ENCODE assay signal across 10 cellular contexts in genomic region chr1:108590436-108590835, GRCh38. TPM values are rescaled to one million over a fixed set of nuclear protein-coding genes. Genes with fewer than 3 reads are reported as not detected.
DNase-seq lines count a peak whose midpoint lies in the region; ATAC-seq and TF ChIP-seq lines count a peak whose summit lies in the region.
"Had no signal": no experiment of that assay in that cellular context is flagged by ENCODE, and none has a peak within 500 bp of the region (broad histone marks: within the 10 kb centered on the region; RNA-seq: fewer than 3 reads in every experiment).

No MANE protein-coding gene starts in this region.

- TF ChIP-seq CTCF in PC-3 (conservative IDR thresholded peaks at IDR 0.05; ENCODE audit: low read depth, low read length) (no peak), endothelial cell (IDR thresholded peaks at IDR 0.05; ENCODE audit: unreplicated experiment) (no peak)

- peaks cover 23% of the 10 kb centered on the region for H3K4me1 Mint-ChIP-seq in endothelial cell (ENCODE audit: unreplicated experiment)
- H3K4me1 Mint-ChIP-seq in stimulated activated naive B cell treated with anti-CD40 and anti-IgM and Interleukin-4, amounts not matched to agents 10 μg/mL and 1 μg/mL and 100 μg/mL, for 72 hours = peaks cover 35 to 81% of the 10 kb centered on the region in 2 donors

- H3K36me3 ChIP-seq in ACC112 (ENCODE audit: insufficient read depth, low read length) = no peaks in the 10 kb centered on the region
- no peaks in the 10 kb centered on the region for H3K36me3 ChIP-seq in PC-3 (ENCODE audit: low read depth, low read length)
- H3K36me3 ChIP-seq in muscle layer of duodenum (ENCODE audit: control insufficient read depth in 1 of 2, insufficient read depth in 2 of 2, low read length in 2 of 2) = no peaks in the 10 kb centered on the region

- H3F3A ChIP-seq in PC-3 (ENCODE audit: low read length, unreplicated experiment) = no peaks in the 10 kb centered on the region

- H3K27me3 ChIP-seq in ACC112 (ENCODE audit: insufficient read depth, low read length) (no peaks in the 10 kb centered on the region), PC-3 (ENCODE audit: low read length) (no peaks in the 10 kb centered on the region), muscle layer of duodenum (ENCODE audit: low read depth, low read length) (no peaks in the 10 kb centered on the region)

- H3K9me2 ChIP-seq in PC-3 (replicated peaks; ENCODE audit: low read length) = no peaks in the 10 kb centered on the region

- H3K4me1 ChIP-seq in ACC112 (ENCODE audit: control insufficient read depth, insufficient read depth, low read length, unreplicated experiment) = peaks cover 45% of the 10 kb centered on the region
- peaks cover 29% of the 10 kb centered on the region for H3K4me1 ChIP-seq in PC-3 (ENCODE audit: insufficient read depth, low read length)
- H3K4me1 ChIP-seq in muscle layer of duodenum (ENCODE audit: control insufficient read depth in 1 of 2, insufficient read depth in 2 of 2, low read length in 2 of 2) = peaks cover 9 to 16% of the 10 kb centered on the region in 2 donors

- H3K4me3 ChIP-seq in ACC112 (ENCODE audit: low read depth, low read length) (peak overlapping the region; percentile 46), PC-3 (ENCODE audit: low read length) (no peak overlapping the region), muscle layer of duodenum (ENCODE audit: low read depth in 1 of 2, low read length in 2 of 2) (no peak overlapping the region)

- H3K9me3 ChIP-seq in PC-3 (ENCODE audit: low read length) (no peaks in the 10 kb centered on the region), muscle layer of duodenum (ENCODE audit: control insufficient read depth in 1 of 2, low read length in 2 of 2) (no peaks in the 10 kb centered on the region)

- H3K27me3 Mint-ChIP-seq in endothelial cell (ENCODE audit: unreplicated experiment) = no peaks in the 10 kb centered on the region
- H3K27me3 Mint-ChIP-seq in stimulated activated naive B cell treated with anti-CD40 and anti-IgM and Interleukin-4, amounts not matched to agents 10 μg/mL and 1 μg/mL and 100 μg/mL, for 72 hours = no peaks in the 10 kb centered on the region

- no peaks in the 10 kb centered on the region for H3K9me3 Mint-ChIP-seq in endothelial cell (ENCODE audit: unreplicated experiment)
- H3K9me3 Mint-ChIP-seq in stimulated activated naive B cell treated with anti-CD40 and anti-IgM and Interleukin-4, amounts not matched to agents 10 μg/mL and 1 μg/mL and 100 μg/mL, for 72 hours = no peaks in the 10 kb centered on the region
- H3K9me3 Mint-ChIP-seq: neural crest cell had no signal

- DNase-seq in PC-3 = no peak
- no peak for DNase-seq in endothelial cell (ENCODE audit: low spot score)
- DNase-seq in stimulated activated naive B cell treated with anti-CD40 and anti-IgM and Interleukin-4, amounts not matched to agents 10 μg/mL and 1 μg/mL and 100 μg/mL, for 72 hours = no peak
- no peak for DNase-seq in GF-D8 (lab: John Stamatoyannopoulos, UW)
- DNase-seq in activated CD4-positive, alpha-beta T cell treated with anti-CD3 and anti-CD28 coated beads for 48 hours = no peak
- DNase-seq: MM.1S had no signal

- no peak for ATAC-seq in PC-3
- no peak for ATAC-seq in stimulated activated naive B cell treated with anti-CD40 and anti-IgM and Interleukin-4, amounts not matched to agents 10 μg/mL and 1 μg/mL and 100 μg/mL, for 72 hours (replicated peaks)
- no peak for ATAC-seq in HG02981 (IDR thresholded peaks at IDR 0.05; ENCODE audit: unreplicated experiment)

- no peaks in the 10 kb centered on the region for H4K20me1 ChIP-seq in PC-3 (ENCODE audit: low read length)

- peaks cover 49% of the 10 kb centered on the region for H3K79me2 ChIP-seq in ACC112 (ENCODE audit: control insufficient read depth, insufficient read depth, low read length, unreplicated experiment)
- H3K79me2 ChIP-seq in PC-3 (ENCODE audit: low read length) = no peaks in the 10 kb centered on the region

- peak overlapping the region; percentile 40 for H3K4me2 ChIP-seq in PC-3 (ENCODE audit: low read length)

- no TSS peak for BruUV-seq in PC-3 (replicated peaks; lab: Mats Ljungman, UMichigan)

- H3K27ac Mint-ChIP-seq in endothelial cell (ENCODE audit: unreplicated experiment) = peak overlapping the region; percentile 39
- H3K27ac Mint-ChIP-seq in stimulated activated naive B cell treated with anti-CD40 and anti-IgM and Interleukin-4, amounts not matched to agents 10 μg/mL and 1 μg/mL and 100 μg/mL, for 72 hours = no peak overlapping the region

- peaks cover 4% of the 10 kb centered on the region for H3K36me3 Mint-ChIP-seq in endothelial cell (ENCODE audit: low read depth, unreplicated experiment)
- peaks cover 20 to 27% of the 10 kb centered on the region in 2 donors for H3K36me3 Mint-ChIP-seq in stimulated activated naive B cell treated with anti-CD40 and anti-IgM and Interleukin-4, amounts not matched to agents 10 μg/mL and 1 μg/mL and 100 μg/mL, for 72 hours

- peak overlapping the region; percentile 98 for H3K27ac ChIP-seq in ACC112 (ENCODE audit: low read depth, low read length)
- peak overlapping the region; percentile 62 for H3K27ac ChIP-seq in PC-3 (ENCODE audit: low read length)
- peak overlapping the region; percentile 20 for H3K27ac ChIP-seq in muscle layer of duodenum (ENCODE audit: low read length)

- intact Hi-C loops in PC-3 (cut with micrococcal nuclease) = loop anchor here (5.0 kb wide), 1 partner anchor 33 kb away; no protein-coding TSS in a partner anchor

- POLR2A ChIA-PET in PC-3 (lab: Charles Lee; ENCODE audit: unreplicated experiment) = no interaction called here

- CTCF ChIA-PET in PC-3 (lab: Charles Lee) = no interaction called here

- H3K4me3 Mint-ChIP-seq in endothelial cell (ENCODE audit: unreplicated experiment) = no peak overlapping the region
- no peak overlapping the region for H3K4me3 Mint-ChIP-seq in stimulated activated naive B cell treated with anti-CD40 and anti-IgM and Interleukin-4, amounts not matched to agents 10 μg/mL and 1 μg/mL and 100 μg/mL, for 72 hours
- H3K4me3 Mint-ChIP-seq: neural crest cell had no signal

- peak overlapping the region; percentile 17 for H2AFZ ChIP-seq in ACC112 (ENCODE audit: low read length, unreplicated experiment)
- no peak overlapping the region for H2AFZ ChIP-seq in PC-3 (ENCODE audit: low read length)

- H3K9ac ChIP-seq in PC-3 (ENCODE audit: low read length) = peak overlapping the region; percentile 33

RNA-seq across cellular contexts. Expression of gene EEIG2, which starts 30.5 kb away (rescaled TPM):
- total RNA-seq in PC-3 (2014; rRNA removed) (5.2 and 6.2 TPM in 2 replicates), endothelial cell (ENCODE audit: unreplicated experiment) (18.8 TPM)

Comparison
In these comparisons a context has a peak if more than half of its experiments do, and no peak if none do; other contexts are left out.
1. H3K27ac ChIP-seq: peak in every context shown above with its lines; median percentile 98 in ACC112; 62 in PC-3; 20 in muscle layer of duodenum.